Comparison of ENCODE assay signal across 1 cellular context in the genomic region with DNA sequence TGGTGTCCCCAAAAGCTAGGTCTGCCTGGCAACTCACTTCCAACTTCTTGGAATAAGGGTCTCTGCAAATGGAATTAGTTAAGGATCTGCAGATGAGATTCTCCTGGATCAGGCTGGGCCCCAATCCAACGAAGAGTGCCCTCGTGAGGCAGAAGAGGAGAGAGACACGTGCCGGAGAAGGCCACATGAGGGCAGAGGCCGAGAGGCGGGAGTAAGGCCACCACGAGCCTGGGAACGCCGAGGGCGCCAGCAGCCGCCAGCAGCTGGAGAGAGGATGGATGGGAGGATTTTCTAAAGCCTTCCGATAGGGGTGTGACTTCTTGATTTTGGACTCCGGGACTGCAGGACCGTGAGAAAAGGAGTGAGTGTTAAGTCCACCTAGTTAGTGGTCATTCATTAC.
TF ChIP-seq lines count a peak whose summit lies in the region.

No MANE protein-coding gene starts in this region.

TF ChIP-seq in HepG2, 621 proteins besides CTCF, POLR2A, EP300 and RAD21 (continued from another document and continues in another):
- TF ChIP-seq, protein P1, sequence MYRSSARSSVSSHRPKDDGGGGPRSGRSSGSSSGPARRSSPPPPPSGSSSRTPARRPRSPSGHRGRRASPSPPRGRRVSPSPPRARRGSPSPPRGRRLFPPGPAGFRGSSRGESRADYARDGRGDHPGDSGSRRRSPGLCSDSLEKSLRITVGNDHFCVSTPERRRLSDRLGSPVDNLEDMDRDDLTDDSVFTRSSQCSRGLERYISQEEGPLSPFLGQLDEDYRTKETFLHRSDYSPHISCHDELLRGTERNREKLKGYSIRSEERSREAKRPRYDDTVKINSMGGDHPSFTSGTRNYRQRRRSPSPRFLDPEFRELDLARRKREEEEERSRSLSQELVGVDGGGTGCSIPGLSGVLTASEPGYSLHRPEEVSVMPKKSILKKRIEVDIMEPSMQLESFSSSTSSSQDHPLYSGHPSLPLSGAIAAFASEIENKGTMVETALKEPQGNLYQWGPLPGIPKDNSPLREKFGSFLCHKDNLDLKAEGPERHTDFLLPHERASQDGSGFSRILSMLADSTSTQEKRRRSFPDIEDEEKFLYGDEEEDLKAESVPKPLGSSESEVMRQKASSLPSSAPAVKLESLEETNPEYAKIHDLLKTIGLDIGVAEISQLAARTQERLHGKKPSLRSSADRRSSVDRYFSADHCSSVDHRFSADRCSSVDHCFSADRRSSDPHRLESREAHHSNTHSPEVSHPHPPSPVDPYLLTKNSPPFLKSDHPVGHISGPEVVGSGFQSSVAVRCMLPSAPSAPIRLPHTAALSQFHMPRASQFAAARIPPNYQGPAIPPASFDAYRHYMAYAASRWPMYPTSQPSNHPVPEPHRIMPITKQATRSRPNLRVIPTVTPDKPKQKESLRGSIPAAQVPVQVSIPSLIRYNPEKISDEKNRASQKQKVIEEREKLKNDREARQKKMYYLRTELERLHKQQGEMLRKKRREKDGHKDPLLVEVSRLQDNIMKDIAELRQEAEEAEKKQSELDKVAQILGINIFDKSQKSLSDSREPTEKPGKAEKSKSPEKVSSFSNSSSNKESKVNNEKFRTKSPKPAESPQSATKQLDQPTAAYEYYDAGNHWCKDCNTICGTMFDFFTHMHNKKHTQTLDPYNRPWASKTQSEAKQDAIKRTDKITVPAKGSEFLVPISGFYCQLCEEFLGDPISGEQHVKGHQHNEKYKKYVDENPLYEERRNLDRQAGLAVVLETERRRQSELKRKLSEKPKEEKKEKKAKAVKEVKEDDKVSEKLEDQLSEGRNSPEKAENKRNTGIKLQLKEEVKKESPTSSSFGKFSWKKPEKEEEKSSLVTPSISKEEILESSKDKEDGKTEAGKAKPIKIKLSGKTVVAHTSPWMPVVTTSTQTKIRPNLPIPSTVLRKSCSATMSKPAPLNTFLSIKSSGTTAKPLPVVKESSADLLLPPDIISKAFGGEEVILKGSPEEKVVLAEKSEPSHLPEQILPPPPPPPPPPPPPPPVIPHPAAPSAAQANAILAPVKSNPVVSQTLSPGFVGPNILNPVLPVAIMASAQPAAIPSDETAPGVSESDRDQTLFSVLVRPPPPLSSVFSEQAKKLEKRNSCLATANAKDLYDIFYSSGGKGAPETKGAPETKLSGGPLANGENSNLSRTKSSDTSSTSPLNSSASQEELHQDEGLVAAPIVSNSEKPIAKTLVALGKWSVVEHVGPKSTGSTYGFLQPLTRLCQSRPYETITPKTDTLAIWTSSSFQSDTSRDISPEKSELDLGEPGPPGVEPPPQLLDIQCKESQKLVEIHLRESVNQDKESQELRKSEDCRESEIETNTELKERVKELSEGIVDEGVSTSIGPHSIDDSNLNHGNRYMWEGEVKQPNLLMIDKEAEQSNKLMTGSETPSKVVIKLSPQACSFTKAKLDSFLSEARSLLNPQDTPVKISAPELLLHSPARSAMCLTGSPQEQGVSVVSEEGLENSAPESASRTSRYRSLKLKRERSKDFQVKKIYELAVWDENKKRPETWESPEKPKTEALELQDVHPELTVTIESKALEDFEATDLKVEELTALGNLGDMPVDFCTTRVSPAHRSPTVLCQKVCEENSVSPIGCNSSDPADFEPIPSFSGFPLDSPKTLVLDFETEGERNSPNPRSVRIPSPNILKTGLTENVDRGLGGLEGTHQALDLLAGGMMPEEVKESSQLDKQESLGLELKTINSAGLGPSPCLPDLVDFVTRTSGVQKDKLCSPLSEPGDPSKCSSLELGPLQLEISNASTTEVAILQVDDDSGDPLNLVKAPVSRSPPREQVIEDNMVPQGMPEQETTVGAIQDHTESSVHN (CRISPR knock-in tag; IDR thresholded peaks at IDR 0.05), result peak; percentile 84; the same call in 1 of the 2 replicates
- TF ChIP-seq ERF (CRISPR knock-in tag; IDR thresholded peaks at IDR 0.05), result peak; percentile 68; the same call in 1 of the 2 replicates
- TF ChIP-seq BCL6 (CRISPR knock-in tag; IDR thresholded peaks at IDR 0.05), result no peak
- peak; percentile 58; the same call in 1 of the 2 replicates for TF ChIP-seq ZNF564 (CRISPR knock-in tag; IDR thresholded peaks at IDR 0.05)
- TF ChIP-seq, protein P2, sequence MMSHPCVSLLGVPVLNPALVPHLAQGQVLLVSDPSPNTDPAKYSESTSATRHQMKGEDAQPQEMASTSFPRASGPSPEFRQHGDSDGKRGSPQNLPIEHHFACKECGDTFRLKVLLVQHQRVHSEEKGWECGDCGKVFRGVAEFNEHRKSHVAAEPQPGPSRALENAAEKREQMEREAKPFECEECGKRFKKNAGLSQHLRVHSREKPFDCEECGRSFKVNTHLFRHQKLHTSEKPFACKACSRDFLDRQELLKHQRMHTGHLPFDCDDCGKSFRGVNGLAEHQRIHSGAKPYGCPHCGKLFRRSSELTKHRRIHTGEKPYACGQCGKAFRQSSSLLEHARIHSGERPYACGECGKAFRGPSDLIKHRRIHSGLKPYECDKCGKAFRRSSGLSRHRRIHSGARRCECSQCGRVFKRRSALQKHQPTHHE (CRISPR knock-in tag; IDR thresholded peaks at IDR 0.05; ENCODE audit: borderline replicate concordance), result no peak
- 0 out of 2 replicates have a peak, but pooled peaks have one; percentile 56 for TF ChIP-seq ZNF879 (CRISPR knock-in tag; IDR thresholded peaks at IDR 0.05)
- no peak for TF ChIP-seq JUN (CRISPR knock-in tag; IDR thresholded peaks at IDR 0.05)
- TF ChIP-seq ZNF788 (CRISPR knock-in tag; IDR thresholded peaks at IDR 0.05; ENCODE audit: borderline replicate concordance), result peak; percentile 79
- TF ChIP-seq, protein P3, sequence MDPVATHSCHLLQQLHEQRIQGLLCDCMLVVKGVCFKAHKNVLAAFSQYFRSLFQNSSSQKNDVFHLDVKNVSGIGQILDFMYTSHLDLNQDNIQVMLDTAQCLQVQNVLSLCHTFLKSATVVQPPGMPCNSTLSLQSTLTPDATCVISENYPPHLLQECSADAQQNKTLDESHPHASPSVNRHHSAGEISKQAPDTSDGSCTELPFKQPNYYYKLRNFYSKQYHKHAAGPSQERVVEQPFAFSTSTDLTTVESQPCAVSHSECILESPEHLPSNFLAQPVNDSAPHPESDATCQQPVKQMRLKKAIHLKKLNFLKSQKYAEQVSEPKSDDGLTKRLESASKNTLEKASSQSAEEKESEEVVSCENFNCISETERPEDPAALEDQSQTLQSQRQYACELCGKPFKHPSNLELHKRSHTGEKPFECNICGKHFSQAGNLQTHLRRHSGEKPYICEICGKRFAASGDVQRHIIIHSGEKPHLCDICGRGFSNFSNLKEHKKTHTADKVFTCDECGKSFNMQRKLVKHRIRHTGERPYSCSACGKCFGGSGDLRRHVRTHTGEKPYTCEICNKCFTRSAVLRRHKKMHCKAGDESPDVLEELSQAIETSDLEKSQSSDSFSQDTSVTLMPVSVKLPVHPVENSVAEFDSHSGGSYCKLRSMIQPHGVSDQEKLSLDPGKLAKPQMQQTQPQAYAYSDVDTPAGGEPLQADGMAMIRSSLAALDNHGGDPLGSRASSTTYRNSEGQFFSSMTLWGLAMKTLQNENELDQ (CRISPR knock-in tag; IDR thresholded peaks at IDR 0.05; ENCODE audit: borderline replicate concordance), result no peak
- no peak; the same call in 1 of the 2 replicates for TF ChIP-seq ZNF547 (CRISPR knock-in tag; IDR thresholded peaks at IDR 0.05)
- TF ChIP-seq, protein P4, sequence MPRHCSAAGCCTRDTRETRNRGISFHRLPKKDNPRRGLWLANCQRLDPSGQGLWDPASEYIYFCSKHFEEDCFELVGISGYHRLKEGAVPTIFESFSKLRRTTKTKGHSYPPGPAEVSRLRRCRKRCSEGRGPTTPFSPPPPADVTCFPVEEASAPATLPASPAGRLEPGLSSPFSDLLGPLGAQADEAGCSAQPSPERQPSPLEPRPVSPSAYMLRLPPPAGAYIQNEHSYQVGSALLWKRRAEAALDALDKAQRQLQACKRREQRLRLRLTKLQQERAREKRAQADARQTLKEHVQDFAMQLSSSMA (CRISPR knock-in tag; IDR thresholded peaks at IDR 0.05), result peak; percentile 45; the same call in 1 of the 2 replicates
- peak; percentile 41; the same call in 1 of the 2 replicates for TF ChIP-seq ZNF574 (CRISPR knock-in tag; IDR thresholded peaks at IDR 0.05)
- TF ChIP-seq NFE2 (CRISPR knock-in tag; IDR thresholded peaks at IDR 0.05), result no peak
- TF ChIP-seq, protein P5, sequence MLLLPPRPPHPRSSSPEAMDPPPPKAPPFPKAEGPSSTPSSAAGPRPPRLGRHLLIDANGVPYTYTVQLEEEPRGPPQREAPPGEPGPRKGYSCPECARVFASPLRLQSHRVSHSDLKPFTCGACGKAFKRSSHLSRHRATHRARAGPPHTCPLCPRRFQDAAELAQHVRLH (CRISPR knock-in tag; IDR thresholded peaks at IDR 0.05; ENCODE audit: borderline replicate concordance, low read depth), result peak; percentile 51; the same call in 1 of the 2 replicates
- no peak for TF ChIP-seq NFIC (IDR thresholded peaks at IDR 0.05; ENCODE audit: low read length)
- no peak for TF ChIP-seq MED8 (CRISPR knock-in tag; IDR thresholded peaks at IDR 0.05; ENCODE audit: insufficient replicate concordance)
- TF ChIP-seq, protein P6, sequence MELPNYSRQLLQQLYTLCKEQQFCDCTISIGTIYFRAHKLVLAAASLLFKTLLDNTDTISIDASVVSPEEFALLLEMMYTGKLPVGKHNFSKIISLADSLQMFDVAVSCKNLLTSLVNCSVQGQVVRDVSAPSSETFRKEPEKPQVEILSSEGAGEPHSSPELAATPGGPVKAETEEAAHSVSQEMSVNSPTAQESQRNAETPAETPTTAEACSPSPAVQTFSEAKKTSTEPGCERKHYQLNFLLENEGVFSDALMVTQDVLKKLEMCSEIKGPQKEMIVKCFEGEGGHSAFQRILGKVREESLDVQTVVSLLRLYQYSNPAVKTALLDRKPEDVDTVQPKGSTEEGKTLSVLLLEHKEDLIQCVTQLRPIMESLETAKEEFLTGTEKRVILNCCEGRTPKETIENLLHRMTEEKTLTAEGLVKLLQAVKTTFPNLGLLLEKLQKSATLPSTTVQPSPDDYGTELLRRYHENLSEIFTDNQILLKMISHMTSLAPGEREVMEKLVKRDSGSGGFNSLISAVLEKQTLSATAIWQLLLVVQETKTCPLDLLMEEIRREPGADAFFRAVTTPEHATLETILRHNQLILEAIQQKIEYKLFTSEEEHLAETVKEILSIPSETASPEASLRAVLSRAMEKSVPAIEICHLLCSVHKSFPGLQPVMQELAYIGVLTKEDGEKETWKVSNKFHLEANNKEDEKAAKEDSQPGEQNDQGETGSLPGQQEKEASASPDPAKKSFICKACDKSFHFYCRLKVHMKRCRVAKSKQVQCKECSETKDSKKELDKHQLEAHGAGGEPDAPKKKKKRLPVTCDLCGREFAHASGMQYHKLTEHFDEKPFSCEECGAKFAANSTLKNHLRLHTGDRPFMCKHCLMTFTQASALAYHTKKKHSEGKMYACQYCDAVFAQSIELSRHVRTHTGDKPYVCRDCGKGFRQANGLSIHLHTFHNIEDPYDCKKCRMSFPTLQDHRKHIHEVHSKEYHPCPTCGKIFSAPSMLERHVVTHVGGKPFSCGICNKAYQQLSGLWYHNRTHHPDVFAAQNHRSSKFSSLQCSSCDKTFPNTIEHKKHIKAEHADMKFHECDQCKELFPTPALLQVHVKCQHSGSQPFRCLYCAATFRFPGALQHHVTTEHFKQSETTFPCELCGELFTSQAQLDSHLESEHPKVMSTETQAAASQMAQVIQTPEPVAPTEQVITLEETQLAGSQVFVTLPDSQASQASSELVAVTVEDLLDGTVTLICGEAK (IDR thresholded peaks at IDR 0.05), result no peak
- TF ChIP-seq, protein P6 (CRISPR knock-in tag; IDR thresholded peaks at IDR 0.05), result no peak; the same call in 1 of the 2 replicates
- peak; percentile 53; the same call in 1 of the 2 replicates for TF ChIP-seq ZNF331 (CRISPR knock-in tag; IDR thresholded peaks at IDR 0.05)
- TF ChIP-seq RARA (CRISPR knock-in tag; IDR thresholded peaks at IDR 0.05), result 0 out of 2 replicates have a peak, but pooled peaks have one; percentile 23
- no peak for TF ChIP-seq ZNF431 (CRISPR knock-in tag; IDR thresholded peaks at IDR 0.05; ENCODE audit: borderline replicate concordance, low read depth)
- no peak for TF ChIP-seq FOXP1 (IDR thresholded peaks at IDR 0.05)
- no peak for TF ChIP-seq FOXP1 (CRISPR knock-in tag; IDR thresholded peaks at IDR 0.05)
